32 cellular contexts compared by ENCODE assay signal in the genomic region with DNA sequence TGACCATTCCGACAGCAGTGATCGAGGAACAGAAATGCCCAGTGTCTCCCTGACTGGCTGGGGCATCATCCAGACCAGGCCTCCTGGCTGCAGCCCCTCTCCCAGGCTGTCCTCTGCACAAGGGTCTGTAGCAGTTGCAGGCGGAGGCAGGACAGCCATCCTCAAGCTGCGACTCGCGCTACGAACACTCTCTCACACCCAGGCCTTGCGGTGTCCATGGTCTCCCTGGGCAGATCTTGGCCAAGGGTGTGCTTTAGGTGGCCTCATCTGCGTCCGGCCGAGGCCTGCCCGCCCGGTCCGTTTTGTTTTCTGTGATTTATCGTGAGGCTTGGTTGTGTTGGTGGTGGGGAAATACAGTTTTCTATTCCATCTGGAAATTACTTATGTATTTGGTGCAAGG. TPM values are rescaled to one million over a fixed set of nuclear protein-coding genes. Genes with fewer than 3 reads are reported as not detected.
"Had no signal": no experiment of that assay in that cellular context is flagged by ENCODE, and none has a peak within 500 bp of the region (broad histone marks: within the 10 kb centered on the region; RNA-seq: fewer than 3 reads in every experiment).

No MANE protein-coding gene starts in this region.

- H3K4me3 Mint-ChIP-seq: activated CD4-positive, alpha-beta memory T cell treated with anti-CD3 and anti-CD28 coated beads for 36 hours; activated CD4-positive, alpha-beta T cell treated with anti-CD3 and anti-CD28 coated beads for 36 hours; activated CD4-positive, alpha-beta T cell treated with anti-CD3 and anti-CD28 coated beads, Interleukin-2, amount 10 ng/mL, durations not matched to agents 24 days and 14 days; activated CD8-positive, alpha-beta memory T cell treated with anti-CD3 and anti-CD28 coated beads, Interleukin-2, amount 10 ng/mL, durations not matched to agents 7 days and 5 days; activated CD8-positive, alpha-beta T cell treated with anti-CD3 and anti-CD28 coated beads, Interleukin-2, amount 10 ng/mL, durations not matched to agents 7 days and 5 days; activated naive CD4-positive, alpha-beta T cell treated with anti-CD3 and anti-CD28 coated beads for 36 hours; activated naive CD4-positive, alpha-beta T cell treated with anti-CD3 and anti-CD28 coated beads, Interleukin-2, amount 50 U/mL, for 24 hours; activated naive CD8-positive, alpha-beta T cell treated with anti-CD3 and anti-CD28 coated beads for 36 hours; activated naive CD8-positive, alpha-beta T cell treated with anti-CD3 and anti-CD28 coated beads, Interleukin-2, amount 50 U/mL, for 24 hours; activated T-helper 1 cell treated with anti-CD3 and anti-CD28 coated beads, Interleukin-12 subunit alpha, Interleukin-12 subunit beta, Interleukin-2, Interleukin-4 antibody, amounts not matched to agents 30 ng/mL and 10 ng/mL and 1 ng/mL, durations not matched to agents 14 hours and 24 hours and 36 hours had no signal

- H3K27me3 ChIP-seq: adrenal gland, body of pancreas, colonic mucosa had no signal

- H3K27ac ChIP-seq: adrenal gland, body of pancreas, colonic mucosa had no signal

- H3K36me3 Mint-ChIP-seq: activated CD4-positive, alpha-beta memory T cell treated with anti-CD3 and anti-CD28 coated beads for 36 hours; activated CD8-positive, alpha-beta memory T cell treated with anti-CD3 and anti-CD28 coated beads, Interleukin-2, amount 10 ng/mL, durations not matched to agents 7 days and 5 days; activated naive CD4-positive, alpha-beta T cell treated with anti-CD3 and anti-CD28 coated beads, Interleukin-2, amount 50 U/mL, for 24 hours; activated naive CD8-positive, alpha-beta T cell treated with anti-CD3 and anti-CD28 coated beads for 36 hours had no signal

- DNase-seq: activated CD4-positive, alpha-beta memory T cell treated with anti-CD3 and anti-CD28 coated beads for 36 hours; activated CD4-positive, alpha-beta T cell treated with anti-CD3 and anti-CD28 coated beads for 36 hours; activated CD4-positive, alpha-beta T cell treated with anti-CD3 and anti-CD28 coated beads, Interleukin-2, amount 10 ng/mL, durations not matched to agents 24 days and 14 days; activated CD4-positive, CD25-positive, alpha-beta regulatory T cell; activated CD4-positive, CD25-positive, alpha-beta regulatory T cell treated with anti-CD3 and anti-CD28 coated beads, Interleukin-2, amount 50 U/mL, for 72 hours; activated CD8-positive, alpha-beta memory T cell treated with anti-CD3 and anti-CD28 coated beads, Interleukin-2, amount 10 ng/mL, durations not matched to agents 7 days and 5 days; activated CD8-positive, alpha-beta memory T cell treated with anti-CD3 and anti-CD28 coated beads, Interleukin-2, amount 50 U/mL, for 4 hours; activated CD8-positive, alpha-beta T cell treated with anti-CD3 and anti-CD28 coated beads, Interleukin-2, amount 10 ng/mL, durations not matched to agents 7 days and 5 days; activated effector memory CD4-positive, alpha-beta T cell treated with anti-CD3 and anti-CD28 coated beads, Interleukin-2, amount 50 U/mL, for 16 hours; activated naive CD4-positive, alpha-beta T cell treated with anti-CD3 and anti-CD28 coated beads for 36 hours; activated naive CD8-positive, alpha-beta T cell treated with anti-CD3 and anti-CD28 coated beads for 36 hours; activated naive CD8-positive, alpha-beta T cell treated with anti-CD3 and anti-CD28 coated beads, Interleukin-2, amount 50 U/mL, for 24 hours; activated T-cell treated with anti-CD3 and anti-CD28 coated beads, Interleukin-2, amount 50 U/mL, for 1 hour; activated T-cell treated with anti-CD3 and anti-CD28 coated beads, Interleukin-2, amount 50 U/mL, for 48 hours; adrenal gland; amygdala; aorta; body of pancreas; central memory CD4-positive, alpha-beta T cell; cerebellar nuclear complex; colonic mucosa; effector CD8-positive, alpha-beta T cell; foreskin fibroblast; head of caudate nucleus; T-helper 2 cell had no signal

- H3K9me3 Mint-ChIP-seq: activated CD4-positive, alpha-beta T cell treated with anti-CD3 and anti-CD28 coated beads, Interleukin-2, amount 10 ng/mL, durations not matched to agents 24 days and 14 days; activated naive CD4-positive, alpha-beta T cell treated with anti-CD3 and anti-CD28 coated beads for 36 hours; activated naive CD4-positive, alpha-beta T cell treated with anti-CD3 and anti-CD28 coated beads, Interleukin-2, amount 50 U/mL, for 24 hours; activated naive CD8-positive, alpha-beta T cell treated with anti-CD3 and anti-CD28 coated beads, Interleukin-2, amount 50 U/mL, for 24 hours; activated T-helper 1 cell treated with anti-CD3 and anti-CD28 coated beads, Interleukin-12 subunit alpha, Interleukin-12 subunit beta, Interleukin-2, Interleukin-4 antibody, amounts not matched to agents 30 ng/mL and 10 ng/mL and 1 ng/mL, durations not matched to agents 14 hours and 24 hours and 36 hours; activated T-helper 2 cell treated with anti-CD3 and anti-CD28 coated beads, Interferon-gamma antibody, Interleukin-2, Interleukin-4, amounts not matched to agents 10 μg/mL and 5 μg/mL and 100 μg/mL, durations not matched to agents 14 hours and 24 hours and 36 hours had no signal

- H3K27ac Mint-ChIP-seq: activated CD4-positive, alpha-beta memory T cell treated with anti-CD3 and anti-CD28 coated beads for 36 hours; activated CD4-positive, alpha-beta T cell treated with anti-CD3 and anti-CD28 coated beads for 36 hours; activated CD4-positive, alpha-beta T cell treated with anti-CD3 and anti-CD28 coated beads, Interleukin-2, amount 10 ng/mL, durations not matched to agents 24 days and 14 days; activated CD8-positive, alpha-beta memory T cell treated with anti-CD3 and anti-CD28 coated beads, Interleukin-2, amount 10 ng/mL, durations not matched to agents 7 days and 5 days; activated CD8-positive, alpha-beta T cell treated with anti-CD3 and anti-CD28 coated beads, Interleukin-2, amount 10 ng/mL, durations not matched to agents 7 days and 5 days; activated naive CD4-positive, alpha-beta T cell treated with anti-CD3 and anti-CD28 coated beads for 36 hours; activated naive CD8-positive, alpha-beta T cell treated with anti-CD3 and anti-CD28 coated beads for 36 hours; activated naive CD8-positive, alpha-beta T cell treated with anti-CD3 and anti-CD28 coated beads, Interleukin-2, amount 50 U/mL, for 24 hours; activated T-helper 1 cell treated with anti-CD3 and anti-CD28 coated beads, Interleukin-12 subunit alpha, Interleukin-12 subunit beta, Interleukin-2, Interleukin-4 antibody, amounts not matched to agents 30 ng/mL and 10 ng/mL and 1 ng/mL, durations not matched to agents 14 hours and 24 hours and 36 hours; activated T-helper 2 cell treated with anti-CD3 and anti-CD28 coated beads, Interferon-gamma antibody, Interleukin-2, Interleukin-4, amounts not matched to agents 10 μg/mL and 5 μg/mL and 100 μg/mL, durations not matched to agents 14 hours and 24 hours and 36 hours had no signal

- H3K4me1 ChIP-seq: colonic mucosa had no signal

- H3K9me3 ChIP-seq: adrenal gland, body of pancreas, colonic mucosa had no signal

- H3K27me3 Mint-ChIP-seq: activated CD4-positive, alpha-beta T cell treated with anti-CD3 and anti-CD28 coated beads, Interleukin-2, amount 10 ng/mL, durations not matched to agents 24 days and 14 days; activated CD8-positive, alpha-beta memory T cell treated with anti-CD3 and anti-CD28 coated beads, Interleukin-2, amount 10 ng/mL, durations not matched to agents 7 days and 5 days; activated naive CD4-positive, alpha-beta T cell treated with anti-CD3 and anti-CD28 coated beads, Interleukin-2, amount 50 U/mL, for 24 hours; activated naive CD8-positive, alpha-beta T cell treated with anti-CD3 and anti-CD28 coated beads for 36 hours had no signal

- ATAC-seq: activated CD4-positive, alpha-beta T cell treated with anti-CD3 and anti-CD28 coated beads for 36 hours; activated CD8-positive, alpha-beta memory T cell treated with anti-CD3 and anti-CD28 coated beads, Interleukin-2, amount 10 ng/mL, durations not matched to agents 7 days and 5 days; activated CD8-positive, alpha-beta T cell treated with anti-CD3 and anti-CD28 coated beads, Interleukin-2, amount 10 ng/mL, durations not matched to agents 7 days and 5 days; activated naive CD8-positive, alpha-beta T cell treated with anti-CD3 and anti-CD28 coated beads, Interleukin-2, amount 50 U/mL, for 24 hours; body of pancreas; esophagus mucosa had no signal

- H3K4me3 ChIP-seq: adrenal gland, body of pancreas, colonic mucosa had no signal

RNA-seq across cellular contexts. Expression of a gene that starts 15.7 kb away (rescaled TPM):
- total RNA-seq: activated CD8-positive, alpha-beta memory T cell treated with anti-CD3 and anti-CD28 coated beads, Interleukin-2, amount 10 ng/mL, durations not matched to agents 7 days and 5 days; activated naive CD4-positive, alpha-beta T cell treated with anti-CD3 and anti-CD28 coated beads for 36 hours; dermis microvascular lymphatic vessel endothelial cell; epithelial cell of proximal tubule; T-helper 1 cell treated with Interleukin-12 subunit alpha and Interleukin-12 subunit beta and Interleukin-4 antibody, amounts not matched to agents 30 ng/mL and 1 ng/mL, for 36 hours had no signal
